Comparison of ENCODE assay signal across 15 cellular contexts in the genomic region with DNA sequence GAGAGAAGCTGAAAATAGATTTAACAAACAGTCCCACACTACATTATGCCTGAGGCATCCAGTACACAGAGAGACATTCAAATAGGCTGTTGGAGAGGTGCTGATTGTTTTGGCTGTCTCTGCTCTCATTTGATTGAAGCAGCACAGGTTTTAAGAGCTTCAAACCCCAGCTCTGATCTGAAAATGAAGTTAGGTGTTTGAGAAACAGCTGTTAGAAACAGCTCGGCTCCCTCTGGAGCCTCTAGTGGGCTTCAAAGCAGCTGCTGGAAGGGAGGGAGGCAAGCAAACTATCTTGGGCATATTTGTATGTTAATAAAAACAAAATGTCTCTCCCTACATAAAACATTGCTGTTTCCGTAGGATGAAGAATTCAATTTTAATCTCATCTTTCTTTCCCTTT.
"Had no signal": no experiment of that assay in that cellular context is flagged by ENCODE, and none has a peak within 500 bp of the region (broad histone marks: within the 10 kb centered on the region; RNA-seq: fewer than 3 reads in every experiment).

No MANE protein-coding gene starts in this region.

- H3K27me3 ChIP-seq: thyroid gland had no signal

- H3K4me1 ChIP-seq: thyroid gland had no signal

- H3K9me3 Mint-ChIP-seq: activated T-cell treated with anti-CD3 and anti-CD28 coated beads, Interleukin-2, amount 50 U/mL, for 24 hours had no signal

- H3K4me1 Mint-ChIP-seq: activated naive CD4-positive, alpha-beta T cell treated with anti-CD3 and anti-CD28 coated beads, Interleukin-2, amount 50 U/mL, for 24 hours; stimulated activated effector memory CD8-positive, alpha-beta T cell treated with anti-CD3 and anti-CD28 coated beads, Interleukin-12 subunit alpha, Interleukin-12 subunit beta, amount 100 ng/mL, for 72 hours; T-helper 17 cell had no signal

- H3K9me3 ChIP-seq: thyroid gland had no signal

- H3K4me3 ChIP-seq: thyroid gland had no signal

- H3K27me3 Mint-ChIP-seq: activated T-cell treated with anti-CD3 and anti-CD28 coated beads, Interleukin-2, amount 50 U/mL, for 24 hours; natural killer cell treated with Interleukin-12 subunit alpha and Interleukin-12 subunit beta and Interleukin-15 and Interleukin-18, amount 100 ng/mL, for 72 hours; T-helper 17 cell had no signal

- H3K27ac ChIP-seq: epithelial cell of prostate, thyroid gland had no signal

- H3K4me3 Mint-ChIP-seq: activated naive CD4-positive, alpha-beta T cell treated with anti-CD3 and anti-CD28 coated beads, Interleukin-2, amount 50 U/mL, for 24 hours; activated T-cell treated with anti-CD3 and anti-CD28 coated beads, Interleukin-2, amount 50 U/mL, for 24 hours; natural killer cell treated with Interleukin-12 subunit alpha and Interleukin-12 subunit beta and Interleukin-15 and Interleukin-18, amount 100 ng/mL, for 72 hours; stimulated activated effector memory CD8-positive, alpha-beta T cell treated with anti-CD3 and anti-CD28 coated beads, Interleukin-12 subunit alpha, Interleukin-12 subunit beta, amount 100 ng/mL, for 72 hours; T-helper 17 cell had no signal

- ATAC-seq: activated CD4-positive, CD25-positive, alpha-beta regulatory T cell treated with anti-CD3 and anti-CD28 coated beads, Interleukin-2, amount 50 U/mL, for 24 hours; left colon; natural killer cell treated with Interleukin-12 subunit alpha and Interleukin-12 subunit beta and Interleukin-15 and Interleukin-18, amount 100 ng/mL, for 72 hours; stimulated activated effector memory CD8-positive, alpha-beta T cell treated with anti-CD3 and anti-CD28 coated beads, Interleukin-12 subunit alpha, Interleukin-12 subunit beta, amount 100 ng/mL, for 72 hours; T-helper 17 cell had no signal

- H3K27ac Mint-ChIP-seq: activated naive CD4-positive, alpha-beta T cell treated with anti-CD3 and anti-CD28 coated beads, Interleukin-2, amount 50 U/mL, for 24 hours; activated T-cell treated with anti-CD3 and anti-CD28 coated beads, Interleukin-2, amount 50 U/mL, for 24 hours; natural killer cell treated with Interleukin-12 subunit alpha and Interleukin-12 subunit beta and Interleukin-15 and Interleukin-18, amount 100 ng/mL, for 72 hours; stimulated activated effector memory CD8-positive, alpha-beta T cell treated with anti-CD3 and anti-CD28 coated beads, Interleukin-12 subunit alpha, Interleukin-12 subunit beta, amount 100 ng/mL, for 72 hours; T-helper 17 cell had no signal

- H3K36me3 Mint-ChIP-seq: activated naive CD4-positive, alpha-beta T cell treated with anti-CD3 and anti-CD28 coated beads, Interleukin-2, amount 50 U/mL, for 24 hours; natural killer cell treated with Interleukin-12 subunit alpha and Interleukin-12 subunit beta and Interleukin-15 and Interleukin-18, amount 100 ng/mL, for 72 hours; stimulated activated effector memory CD8-positive, alpha-beta T cell treated with anti-CD3 and anti-CD28 coated beads, Interleukin-12 subunit alpha, Interleukin-12 subunit beta, amount 100 ng/mL, for 72 hours had no signal

- DNase-seq: activated CD4-positive, alpha-beta T cell treated with anti-CD3 and anti-CD28 coated beads, Interleukin-2, amount 50 U/mL, for 4 hours; activated effector memory CD4-positive, alpha-beta T cell treated with Interleukin-2 at 50 U/mL for 16 hours; activated T-cell treated with anti-CD3 and anti-CD28 coated beads, Interleukin-2, amount 50 U/mL, for 24 hours; central memory CD4-positive, alpha-beta T cell; effector memory CD4-positive, alpha-beta T cell; glutamatergic neuron; left colon; small intestine; T-helper 17 cell; thyroid gland had no signal

- H3K36me3 ChIP-seq: thyroid gland had no signal
